14 cellular contexts compared by ENCODE assay signal in genomic region chr16:68247400-68247799, GRCh38. TPM values are rescaled to one million over a fixed set of nuclear protein-coding genes. Genes with fewer than 3 reads are reported as not detected.
DNase-seq lines count a peak whose midpoint lies in the region; ATAC-seq and TF ChIP-seq lines count a peak whose summit lies in the region.
"Had no signal": no experiment of that assay in that cellular context is flagged by ENCODE, and none has a peak within 500 bp of the region (broad histone marks: within the 10 kb centered on the region; RNA-seq: fewer than 3 reads in every experiment).

No MANE protein-coding gene starts in this region.

- H3K4me1 Mint-ChIP-seq in activated naive CD8-positive, alpha-beta T cell treated with anti-CD3 and anti-CD28 coated beads, Interleukin-2, amount 50 U/mL, for 24 hours = peaks cover 25% of the 10 kb centered on the region

- no peaks in the 10 kb centered on the region for H4K20me1 ChIP-seq in osteoblast (ENCODE audit: insufficient read depth, low read length)

- peak in 8 of 14 donors; percentile 20 to 69 (median 31) for DNase-seq in C1 segment of cervical spinal cord (lab: John Stamatoyannopoulos, UW)
- peak; percentile 26 for DNase-seq in SKM-1 (lab: John Stamatoyannopoulos, UW; ENCODE audit: unreplicated experiment)
- DNase-seq in Right ventricle myocardium superior = no peak
- DNase-seq in osteoblast (ENCODE audit: insufficient read length, low spot score, missing footprints) = peak; percentile 30
- DNase-seq in putamen (ENCODE audit: low spot score) = no peak
- no peak for DNase-seq in breast epithelium (ENCODE audit: low spot score in 2 of 2)
- DNase-seq in activated naive CD8-positive, alpha-beta T cell treated with anti-CD3 and anti-CD28 coated beads, Interleukin-2, amount 50 U/mL, for 24 hours = no peak
- DNase-seq in effector CD4-positive, alpha-beta T cell = no peak
- DNase-seq: activated B cell treated with CpG ODN at 0.5 μM for 24 hours, DMS79, NCI-H1417 treated with DMSO at 0.1 percent for 48 hours, NCI-H526 treated with DMSO at 0.1 percent for 48 hours had no signal

- H3K27me3 ChIP-seq in osteoblast (ENCODE audit: insufficient read depth, low read length) = no peaks in the 10 kb centered on the region
- no peaks in the 10 kb centered on the region for H3K27me3 ChIP-seq in breast epithelium

- H3K27ac Mint-ChIP-seq in activated naive CD8-positive, alpha-beta T cell treated with anti-CD3 and anti-CD28 coated beads, Interleukin-2, amount 50 U/mL, for 24 hours = no peak overlapping the region
- H3K27ac Mint-ChIP-seq: activated B cell treated with CpG ODN at 0.5 μM for 24 hours, GM23338 had no signal

- H3K36me3 Mint-ChIP-seq in activated naive CD8-positive, alpha-beta T cell treated with anti-CD3 and anti-CD28 coated beads, Interleukin-2, amount 50 U/mL, for 24 hours (ENCODE audit: low read depth) = peaks cover 8% of the 10 kb centered on the region
- H3K36me3 Mint-ChIP-seq: natural killer cell treated with Interleukin-12 subunit alpha and Interleukin-12 subunit beta and Interleukin-15 and Interleukin-18, amount 100 ng/mL, for 72 hours had no signal

- no peak for TF ChIP-seq CTCF in osteoblast (IDR thresholded peaks at IDR 0.05; ENCODE audit: extremely low read depth, low read depth, low read length)
- no peak for TF ChIP-seq CTCF in breast epithelium (IDR thresholded peaks at IDR 0.05)

- no peaks in the 10 kb centered on the region for H3K27me3 Mint-ChIP-seq in activated naive CD8-positive, alpha-beta T cell treated with anti-CD3 and anti-CD28 coated beads, Interleukin-2, amount 50 U/mL, for 24 hours
- H3K27me3 Mint-ChIP-seq: activated B cell treated with CpG ODN at 0.5 μM for 24 hours; natural killer cell treated with Interleukin-12 subunit alpha and Interleukin-12 subunit beta and Interleukin-15 and Interleukin-18, amount 100 ng/mL, for 72 hours had no signal

- H3K9me3 Mint-ChIP-seq in activated naive CD8-positive, alpha-beta T cell treated with anti-CD3 and anti-CD28 coated beads, Interleukin-2, amount 50 U/mL, for 24 hours = no peaks in the 10 kb centered on the region
- H3K9me3 Mint-ChIP-seq: activated B cell treated with CpG ODN at 0.5 μM for 24 hours; GM23338; natural killer cell treated with Interleukin-12 subunit alpha and Interleukin-12 subunit beta and Interleukin-15 and Interleukin-18, amount 100 ng/mL, for 72 hours had no signal

- H3K4me3 ChIP-seq in osteoblast (ENCODE audit: insufficient read depth, low read length) (no peak overlapping the region), breast epithelium (no peak overlapping the region)
- H3K4me3 ChIP-seq: GM23338 had no signal

- H3K9me3 ChIP-seq in osteoblast (ENCODE audit: low read depth, low read length) (no peaks in the 10 kb centered on the region), breast epithelium (no peaks in the 10 kb centered on the region)

- H3K79me2 ChIP-seq in osteoblast (ENCODE audit: insufficient read depth, low read length) = peaks cover 48% of the 10 kb centered on the region

- H3K4me1 ChIP-seq in osteoblast (ENCODE audit: insufficient read depth, low read length) = peaks cover 23% of the 10 kb centered on the region
- peaks cover 6 to 12% of the 10 kb centered on the region in 2 donors for H3K4me1 ChIP-seq in breast epithelium

- TF ChIP-seq POLR2A in breast epithelium (IDR thresholded peaks at IDR 0.05) = no peak

- peaks cover 9% of the 10 kb centered on the region for H3K36me3 ChIP-seq in osteoblast (ENCODE audit: insufficient read depth, low read length)
- H3K36me3 ChIP-seq in breast epithelium = no peaks in the 10 kb centered on the region

- H3K4me2 ChIP-seq in osteoblast (ENCODE audit: insufficient read depth, low read length) = peak overlapping the region; percentile 99
- H3K4me2 ChIP-seq: GM23338 had no signal

- ATAC-seq in Right ventricle myocardium superior (ENCODE audit: poor library complexity) = peak; percentile 6
- ATAC-seq in activated naive CD8-positive, alpha-beta T cell treated with anti-CD3 and anti-CD28 coated beads, Interleukin-2, amount 50 U/mL, for 24 hours = no peak
- ATAC-seq: GM23338; natural killer cell treated with Interleukin-12 subunit alpha and Interleukin-12 subunit beta and Interleukin-15 and Interleukin-18, amount 100 ng/mL, for 72 hours had no signal

- H3K4me3 Mint-ChIP-seq in activated naive CD8-positive, alpha-beta T cell treated with anti-CD3 and anti-CD28 coated beads, Interleukin-2, amount 50 U/mL, for 24 hours = no peak overlapping the region
- H3K4me3 Mint-ChIP-seq: GM23338; natural killer cell treated with Interleukin-12 subunit alpha and Interleukin-12 subunit beta and Interleukin-15 and Interleukin-18, amount 100 ng/mL, for 72 hours had no signal

- H2AFZ ChIP-seq in osteoblast (ENCODE audit: low read length) = no peak overlapping the region
- H2AFZ ChIP-seq: GM23338 had no signal

- intact Hi-C loops in Right ventricle myocardium superior (cut with DNase I) = no loop called here
- intact Hi-C loops in breast epithelium (cut with DNase I; ENCODE audit: low total_unique reads) = no loop called here

- H3K27ac ChIP-seq in osteoblast (ENCODE audit: low read depth, low read length) = no peak overlapping the region
- no peak overlapping the region for H3K27ac ChIP-seq in breast epithelium

RNA-seq across cellular contexts. Expression of gene PLA2G15, which starts 2.2 kb away (rescaled TPM):
- 38.1 TPM for total RNA-seq in Right ventricle myocardium superior
- total RNA-seq in osteoblast = 30.8 and 30.9 TPM in 2 replicates
- total RNA-seq in breast epithelium = 10 to 100 TPM; 15.4 to 34.7 (median 19.8) TPM

RNA-seq across cellular contexts. Expression of gene ESRP2, which starts 11.5 kb away (rescaled TPM):
- 0.73 TPM for total RNA-seq in Right ventricle myocardium superior
- total RNA-seq in osteoblast = under 0.01 TPM in 1 of 2 replicates, not detected in the other
- 10 to 100 TPM in 2 of 3 donors, under 1 TPM in 1; 0.80 to 58.0 (median 26.5) TPM for total RNA-seq in breast epithelium

RNA-seq across cellular contexts. Expression of gene SLC7A6, which starts 16.9 kb away (rescaled TPM):
- total RNA-seq in Right ventricle myocardium superior (38.7 TPM), osteoblast (35.1 and 36.9 TPM in 2 replicates), breast epithelium (100 to 1,000 TPM in 1 of 3 donors, 10 to 100 TPM in 2; 43.2 to 284 (median 65.2) TPM)

Comparison
In these comparisons a context has a peak if more than half of its experiments do, and no peak if none do; other contexts are left out.
1. DNase-seq: peak in C1 segment of cervical spinal cord (8 of 14), SKM-1 (single experiment) and osteoblast (single experiment); none in Right ventricle myocardium superior (single experiment), putamen (single experiment), breast epithelium (0 of 2), activated naive CD8-positive, alpha-beta T cell treated with anti-CD3 and anti-CD28 coated beads, Interleukin-2, amount 50 U/mL, for 24 hours (single experiment) and effector CD4-positive, alpha-beta T cell (single experiment).